In genomic region chr3:39406368-39407258, GRCh38 we compare ENCODE assay signal across 8 cellular contexts. TPM values are rescaled to one million over a fixed set of nuclear protein-coding genes. Genes with fewer than 3 reads are reported as not detected.
DNase-seq lines count a peak whose midpoint lies in the region; ATAC-seq and TF ChIP-seq lines count a peak whose summit lies in the region.

RPSA (plus strand) TSS chr3:39406720; CDS start chr3:39407654, 934 bp downstream.

- H3K9me3 ChIP-seq in SK-N-MC (ENCODE audit: low read depth, low read length) (no peaks in the 10 kb centered on the region), gastroesophageal sphincter (no peaks in the 10 kb centered on the region), neutrophil (no peaks in the 10 kb centered on the region)

- DNase-seq in GM10248 (ENCODE audit: extremely low spot score) (peak; percentile 96), NB4 (ENCODE audit: low read depth) (peak; percentile 99), SK-N-MC (ENCODE audit: low read depth, low spot score) (peak; percentile 72), substantia nigra (lab: John Stamatoyannopoulos, UW) (peak; percentile 61 to 96 (median 91))
- peak; percentile 98 for DNase-seq in activated naive CD4-positive, alpha-beta T cell treated with anti-CD3 and anti-CD28 coated beads, Interleukin-2, amount 10 ng/mL, durations not matched to agents 7 days and 5 days

- POLR2A ChIA-PET in GM10248 (lab: Yijun Ruan, JAX), result interaction anchor here (0.8 to 1.3 kb wide), 6 partner anchors 8 to 1410 kb away, joined by 3 to 6 read pairs (median 4); no protein-coding TSS in a partner anchor

- H3K4me3 ChIP-seq in NB4 (ENCODE audit: low read depth, low read length) (peak within 1 kb of the TSS; percentile 98), SK-N-MC (peak within 1 kb of the TSS; percentile 89), gastroesophageal sphincter (peak within 1 kb of the TSS; percentile 79 to 83), neutrophil (ENCODE audit: low read depth in 1 of 2, low read length in 1 of 2) (peak within 1 kb of the TSS; percentile 83 to 86)

- H3K36me3 Mint-ChIP-seq in activated naive CD4-positive, alpha-beta T cell treated with anti-CD3 and anti-CD28 coated beads, Interleukin-2, amount 10 ng/mL, durations not matched to agents 7 days and 5 days, result peaks cover 43% of the 10 kb centered on the region

- H3K36me3 ChIP-seq in SK-N-MC (ENCODE audit: insufficient read depth, low read length) (peaks cover 44% of the 10 kb centered on the region), gastroesophageal sphincter (peaks cover 0 to 37% of the 10 kb centered on the region in 2 donors), neutrophil (peaks cover 25% of the 10 kb centered on the region)

- no peak for TF ChIP-seq EP300 in gastroesophageal sphincter (IDR thresholded peaks at IDR 0.05)

- peak; percentile 56 for TF ChIP-seq CTCF in GM10248 (IDR thresholded peaks at IDR 0.05; ENCODE audit: control extremely low read depth, extremely low read depth, low read depth, missing control alignments)
- TF ChIP-seq CTCF in NB4 (IDR thresholded peaks at IDR 0.05; ENCODE audit: low read depth, low read length), result peak; percentile 34
- TF ChIP-seq CTCF in gastroesophageal sphincter (IDR thresholded peaks at IDR 0.05), result peak in 2 of 4 experiments; percentile 30 to 74
- TF ChIP-seq CTCF in neutrophil (IDR thresholded peaks at IDR 0.05), result peak; percentile 52

- no peaks in the 10 kb centered on the region for H3K27me3 Mint-ChIP-seq in activated naive CD4-positive, alpha-beta T cell treated with anti-CD3 and anti-CD28 coated beads, Interleukin-2, amount 10 ng/mL, durations not matched to agents 7 days and 5 days

- H3K9ac ChIP-seq in SK-N-MC (ENCODE audit: insufficient read length), result peak within 1 kb of the TSS; percentile 97

- H3K4me1 ChIP-seq in gastroesophageal sphincter (peaks cover 0 to 48% (median 13%) of the 10 kb centered on the region in 3 donors), neutrophil (ENCODE audit: control insufficient read depth in 1 of 2, insufficient read depth in 1 of 2, low read depth in 1 of 2, low read length in 1 of 2) (peaks cover 14 to 19% of the 10 kb centered on the region in 2 experiments)

- H3K27ac ChIP-seq in SK-N-MC, result peak within 1 kb of the TSS; percentile 75
- H3K27ac ChIP-seq in gastroesophageal sphincter, result peak within 1 kb of the TSS; percentile 57 to 89 (median 86)
- H3K27ac ChIP-seq in neutrophil, result peak within 1 kb of the TSS; percentile 83
- peak within 1 kb of the TSS; percentile 82 for H3K27ac ChIP-seq in substantia nigra (ENCODE audit: low read depth, low read length, poor library complexity, severe bottlenecking)

- CTCF ChIA-PET in GM10248 (lab: Yijun Ruan, JAX), result interaction anchor here (0.8 to 4.8 kb wide), 9 partner anchors 10 to 118 kb away, joined by 3 to 20 read pairs (median 5); no protein-coding TSS in a partner anchor
- CTCF ChIA-PET in activated naive CD4-positive, alpha-beta T cell treated with anti-CD3 and anti-CD28 coated beads, Interleukin-2, amount 10 ng/mL, durations not matched to agents 7 days and 5 days (lab: Charles Lee), result interaction anchor here (1.0 to 3.0 kb wide), 10 partner anchors 11 to 213 kb away, joined by 3 to 10 read pairs (median 4); no protein-coding TSS in a partner anchor

- peaks cover 53% of the 10 kb centered on the region for H3K4me1 Mint-ChIP-seq in activated naive CD4-positive, alpha-beta T cell treated with anti-CD3 and anti-CD28 coated beads, Interleukin-2, amount 10 ng/mL, durations not matched to agents 7 days and 5 days

- H3K4me3 Mint-ChIP-seq in activated naive CD4-positive, alpha-beta T cell treated with anti-CD3 and anti-CD28 coated beads, Interleukin-2, amount 10 ng/mL, durations not matched to agents 7 days and 5 days, result peak within 1 kb of the TSS; percentile 85

- 0 to 1% methylated on average over 14 to 16 of the region's 63 CpGs for WGBS in gastroesophageal sphincter (ENCODE audit: low coverage in 1 of 2), 2 donors

- peak within 1 kb of the TSS; percentile 95 for H3K27ac Mint-ChIP-seq in activated naive CD4-positive, alpha-beta T cell treated with anti-CD3 and anti-CD28 coated beads, Interleukin-2, amount 10 ng/mL, durations not matched to agents 7 days and 5 days

- TF ChIP-seq POLR2A in NB4 (IDR thresholded peaks at IDR 0.05; ENCODE audit: extremely low read depth, insufficient read length), result peak; percentile 93
- peak; percentile 91 to 95 for TF ChIP-seq POLR2A in gastroesophageal sphincter (IDR thresholded peaks at IDR 0.05)

- no peaks in the 10 kb centered on the region for H3K9me3 Mint-ChIP-seq in activated naive CD4-positive, alpha-beta T cell treated with anti-CD3 and anti-CD28 coated beads, Interleukin-2, amount 10 ng/mL, durations not matched to agents 7 days and 5 days

- ATAC-seq in HG02571 (IDR thresholded peaks at IDR 0.05; ENCODE audit: unreplicated experiment), result peak; percentile 96
- ATAC-seq in gastroesophageal sphincter, result peak; percentile 98

- no peaks in the 10 kb centered on the region for H3K27me3 ChIP-seq in gastroesophageal sphincter
- no peaks in the 10 kb centered on the region for H3K27me3 ChIP-seq in neutrophil

RNA-seq across cellular contexts. Expression of gene RPSA, which starts in this region (rescaled TPM):
- 1,000 to 10,000 TPM in 2 of 4 donors, 100 to 1,000 TPM in 2; 637 to 1,292 (median 907) TPM for total RNA-seq in gastroesophageal sphincter

Comparison
In these comparisons a context has a peak if more than half of its experiments do, and no peak if none do; other contexts are left out.
1. Peak in every context shown above with its lines: DNase-seq, ATAC-seq, H3K4me3 ChIP-seq and H3K27ac ChIP-seq.